Comparison of ENCODE assay signal across 1 cellular context in the genomic region with DNA sequence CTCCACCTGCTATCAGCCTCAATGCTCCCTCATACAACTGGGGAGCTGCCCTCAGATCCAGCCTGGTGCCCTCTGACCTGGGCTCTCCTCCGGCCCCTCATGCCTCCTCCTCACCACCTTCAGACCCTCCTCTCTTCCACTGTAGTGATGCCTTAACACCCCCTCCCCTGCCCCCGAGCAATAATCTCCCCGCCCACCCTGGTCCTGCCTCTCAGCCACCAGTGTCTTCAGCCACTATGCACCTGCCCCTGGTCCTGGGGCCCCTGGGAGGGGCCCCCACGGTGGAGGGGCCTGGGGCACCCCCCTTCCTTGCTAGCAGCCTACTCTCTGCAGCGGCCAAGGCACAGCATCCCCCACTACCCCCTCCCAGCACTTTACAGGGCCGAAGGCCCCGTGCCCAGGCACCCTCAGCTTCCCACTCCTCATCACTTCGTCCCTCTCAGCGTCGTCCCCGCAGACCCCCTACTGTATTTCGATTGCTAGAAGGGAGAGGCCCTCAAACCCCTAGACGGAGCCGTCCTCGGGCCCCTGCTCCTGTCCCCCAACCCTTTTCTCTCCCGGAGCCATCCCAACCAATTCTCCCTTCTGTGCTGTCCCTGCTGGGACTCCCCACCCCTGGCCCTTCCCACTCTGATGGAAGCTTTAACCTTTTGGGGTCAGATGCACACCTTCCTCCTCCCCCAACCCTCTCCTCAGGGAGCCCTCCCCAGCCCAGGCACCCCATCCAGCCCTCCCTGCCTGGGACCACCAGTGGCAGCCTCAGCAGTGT.
TF ChIP-seq lines count a peak whose summit lies in the region.

No MANE protein-coding gene starts in this region.

TF ChIP-seq in HEK293, 187 proteins besides CTCF, POLR2A, EP300 and RAD21 (continued from another document):
- TF ChIP-seq ELK4 (IDR thresholded peaks at IDR 0.05; ENCODE audit: borderline replicate concordance, low read depth, low read length), result no peak
- no peak for TF ChIP-seq ZNF777 (tag by site-specific recombination; IDR thresholded peaks at IDR 0.05; ENCODE audit: borderline replicate concordance)
- TF ChIP-seq ZBTB8A (tag by site-specific recombination; IDR thresholded peaks at IDR 0.05), result no peak
- TF ChIP-seq, protein P1, sequence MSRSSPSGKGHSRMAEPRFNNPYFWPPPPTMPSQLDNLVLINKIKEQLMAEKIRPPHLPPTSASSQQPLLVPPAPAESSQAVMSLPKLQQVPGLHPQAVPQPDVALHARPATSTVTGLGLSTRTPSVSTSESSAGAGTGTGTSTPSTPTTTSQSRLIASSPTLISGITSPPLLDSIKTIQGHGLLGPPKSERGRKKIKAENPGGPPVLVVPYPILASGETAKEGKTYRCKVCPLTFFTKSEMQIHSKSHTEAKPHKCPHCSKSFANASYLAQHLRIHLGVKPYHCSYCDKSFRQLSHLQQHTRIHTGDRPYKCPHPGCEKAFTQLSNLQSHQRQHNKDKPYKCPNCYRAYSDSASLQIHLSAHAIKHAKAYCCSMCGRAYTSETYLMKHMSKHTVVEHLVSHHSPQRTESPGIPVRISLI (tag by site-specific recombination; IDR thresholded peaks at IDR 0.05), result no peak
- TF ChIP-seq EGR2 (tag by site-specific recombination; IDR thresholded peaks at IDR 0.05; ENCODE audit: low read depth), result peak; percentile 59; the same call in 1 of the 2 replicates
- no peak for TF ChIP-seq ZNF596 (tag by site-specific recombination; IDR thresholded peaks at IDR 0.05)
- no peak for TF ChIP-seq ZNF24 (tag by site-specific recombination; IDR thresholded peaks at IDR 0.05)
